ENCODE assay signal across 13 cellular contexts in the genomic region with DNA sequence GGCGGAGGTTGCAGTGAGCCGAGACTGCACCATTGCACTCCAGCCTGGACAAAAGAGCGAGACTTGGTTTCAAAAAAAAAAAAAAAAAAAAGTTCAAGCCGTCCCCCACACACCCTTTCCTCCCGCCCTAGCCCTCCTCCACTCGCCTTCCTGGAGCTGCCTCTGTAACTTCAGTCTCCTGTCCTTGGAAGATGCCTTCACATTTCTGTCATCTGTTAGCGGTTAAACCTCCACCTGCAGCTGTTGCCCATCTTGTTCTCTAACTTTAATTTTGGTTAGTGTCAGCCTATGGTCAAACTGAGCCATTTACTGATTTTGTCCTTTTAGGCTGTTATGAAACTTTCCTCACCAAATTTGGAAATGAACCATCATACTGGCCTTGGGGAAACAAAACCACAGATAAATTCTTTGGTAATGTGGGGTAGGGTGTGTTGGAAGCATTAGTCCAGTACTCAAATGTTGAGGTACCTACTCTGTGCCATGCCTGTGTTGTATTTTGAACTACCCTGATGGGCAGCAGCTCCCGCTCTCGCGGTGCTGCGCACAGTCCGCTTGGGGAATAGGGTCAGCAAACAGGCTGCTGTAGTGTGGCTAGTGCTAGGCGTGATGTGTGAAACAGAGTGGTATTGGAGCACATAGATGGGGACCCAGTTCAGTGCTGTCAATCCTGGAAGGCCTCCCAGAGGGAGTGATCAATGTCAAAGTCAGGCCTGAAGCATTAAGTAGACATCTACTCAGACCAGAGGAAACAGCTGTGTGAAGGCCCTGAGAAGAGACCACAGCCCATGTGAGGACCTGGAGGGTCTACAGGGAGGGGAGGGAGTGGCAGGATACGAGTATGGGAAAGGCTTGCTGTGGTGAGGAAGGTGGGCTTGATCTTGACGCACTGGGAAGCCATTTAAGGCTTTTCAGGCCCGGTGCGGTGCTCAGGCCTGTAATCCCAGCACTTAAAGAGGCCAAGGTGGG. TPM values are rescaled to one million over a fixed set of nuclear protein-coding genes. Genes with fewer than 3 reads are reported as not detected.
A peak's percentile ranks its signal among the peaks of the same experiment; 100 is the strongest.
DNase-seq lines count a peak whose midpoint lies in the region; ATAC-seq, FAIRE-seq and TF ChIP-seq lines count a peak whose summit lies in the region.
"Had no signal": no experiment of that assay in that cellular context is flagged by ENCODE, and none has a peak within 500 bp of the region (broad histone marks: within the 10 kb centered on the region; RNA-seq: fewer than 3 reads in every experiment).

No MANE protein-coding gene starts in this region.

- H3K4me3 Mint-ChIP-seq in activated naive CD8-positive, alpha-beta T cell treated with anti-CD3 and anti-CD28 coated beads, Interleukin-2, amount 10 ng/mL, durations not matched to agents 7 days and 5 days = no peak overlapping the region
- H3K4me3 Mint-ChIP-seq in activated naive CD8-positive, alpha-beta T cell treated with anti-CD3 and anti-CD28 coated beads for 36 hours = no peak overlapping the region
- H3K4me3 Mint-ChIP-seq in astrocyte (ENCODE audit: unreplicated experiment) = no peak overlapping the region
- H3K4me3 Mint-ChIP-seq: nephron had no signal

- H3K27me3 ChIP-seq in astrocyte (ENCODE audit: insufficient read depth, low read length) = no peaks in the 10 kb centered on the region
- H3K27me3 ChIP-seq in esophagus muscularis mucosa = no peaks in the 10 kb centered on the region
- H3K27me3 ChIP-seq: dorsolateral prefrontal cortex had no signal

- no peaks in the 10 kb centered on the region for H3K4me1 ChIP-seq in astrocyte (ENCODE audit: insufficient read depth, low read length)
- H3K4me1 ChIP-seq in esophagus muscularis mucosa = peaks cover 0 to 14% (median 2%) of the 10 kb centered on the region in 4 donors

- H2AFZ ChIP-seq in astrocyte (ENCODE audit: low read depth, low read length) = no peak overlapping the region

- DNase-seq in activated naive CD8-positive, alpha-beta T cell treated with anti-CD3 and anti-CD28 coated beads, Interleukin-2, amount 10 ng/mL, durations not matched to agents 7 days and 5 days = no peak
- DNase-seq in activated naive CD8-positive, alpha-beta T cell treated with anti-CD3 and anti-CD28 coated beads for 36 hours = no peak
- DNase-seq in LHCN-M2 (ENCODE audit: low read depth) (peak; percentile 27), astrocyte (ENCODE audit: low read depth) (peak; percentile 22), sciatic nerve (ENCODE audit: low spot score) (no peak), NCI-H2107 treated with DMSO at 0.1 percent for 48 hours (lab: John Stamatoyannopoulos, UW; ENCODE audit: unreplicated experiment) (no peak), GM19238 (ENCODE audit: insufficient read length, low spot score) (no peak), esophagus muscularis mucosa (ENCODE audit: extremely low spot score) (no peak)
- DNase-seq: KG1, kidney glomerular epithelial cell, NCI-H2107 had no signal

- no peak for FAIRE-seq in astrocyte (lab: Jason Lieb, UNC)

- H3K36me3 Mint-ChIP-seq in activated naive CD8-positive, alpha-beta T cell treated with anti-CD3 and anti-CD28 coated beads, Interleukin-2, amount 10 ng/mL, durations not matched to agents 7 days and 5 days = peaks cover 23% of the 10 kb centered on the region
- peaks cover 23% of the 10 kb centered on the region for H3K36me3 Mint-ChIP-seq in activated naive CD8-positive, alpha-beta T cell treated with anti-CD3 and anti-CD28 coated beads for 36 hours
- H3K36me3 Mint-ChIP-seq in astrocyte (ENCODE audit: low read depth, unreplicated experiment) = peaks cover 11% of the 10 kb centered on the region

- intact Hi-C loops in sciatic nerve (cut with DNase I) (no loop called here), esophagus muscularis mucosa (cut with DNase I) (no loop called here)

- no peak for TF ChIP-seq EP300 in esophagus muscularis mucosa (IDR thresholded peaks at IDR 0.05)

- H3K9me3 ChIP-seq in astrocyte (ENCODE audit: insufficient read depth, low read depth, low read length) = no peaks in the 10 kb centered on the region
- no peaks in the 10 kb centered on the region for H3K9me3 ChIP-seq in esophagus muscularis mucosa

- H3K4me3 ChIP-seq in astrocyte (ENCODE audit: insufficient read depth, low read depth, low read length) (no peak overlapping the region), esophagus muscularis mucosa (no peak overlapping the region)
- H3K4me3 ChIP-seq: dorsolateral prefrontal cortex had no signal

- peak overlapping the region; percentile 71 for H3K27ac Mint-ChIP-seq in activated naive CD8-positive, alpha-beta T cell treated with anti-CD3 and anti-CD28 coated beads, Interleukin-2, amount 10 ng/mL, durations not matched to agents 7 days and 5 days
- no peak overlapping the region for H3K27ac Mint-ChIP-seq in activated naive CD8-positive, alpha-beta T cell treated with anti-CD3 and anti-CD28 coated beads for 36 hours
- H3K27ac Mint-ChIP-seq in astrocyte (ENCODE audit: unreplicated experiment) = no peak overlapping the region

- no peaks in the 10 kb centered on the region for H3K9me3 Mint-ChIP-seq in activated naive CD8-positive, alpha-beta T cell treated with anti-CD3 and anti-CD28 coated beads, Interleukin-2, amount 10 ng/mL, durations not matched to agents 7 days and 5 days
- no peaks in the 10 kb centered on the region for H3K9me3 Mint-ChIP-seq in activated naive CD8-positive, alpha-beta T cell treated with anti-CD3 and anti-CD28 coated beads for 36 hours
- no peaks in the 10 kb centered on the region for H3K9me3 Mint-ChIP-seq in astrocyte (ENCODE audit: unreplicated experiment)
- H3K9me3 Mint-ChIP-seq: nephron had no signal

- TF ChIP-seq CTCF in astrocyte (IDR thresholded peaks at IDR 0.05; ENCODE audit: insufficient read depth, low read depth, low read length) = no peak
- no peak for TF ChIP-seq CTCF in esophagus muscularis mucosa (IDR thresholded peaks at IDR 0.05)

- H3K9ac ChIP-seq in astrocyte (ENCODE audit: low read length) = no peak overlapping the region

- peaks cover 2% of the 10 kb centered on the region for H3K36me3 ChIP-seq in astrocyte (ENCODE audit: insufficient read depth, low read length)
- peaks cover 0 to 61% (median 34%) of the 10 kb centered on the region in 4 donors for H3K36me3 ChIP-seq in esophagus muscularis mucosa

- no peaks in the 10 kb centered on the region for H3K27me3 Mint-ChIP-seq in activated naive CD8-positive, alpha-beta T cell treated with anti-CD3 and anti-CD28 coated beads, Interleukin-2, amount 10 ng/mL, durations not matched to agents 7 days and 5 days
- H3K27me3 Mint-ChIP-seq in activated naive CD8-positive, alpha-beta T cell treated with anti-CD3 and anti-CD28 coated beads for 36 hours = no peaks in the 10 kb centered on the region
- no peaks in the 10 kb centered on the region for H3K27me3 Mint-ChIP-seq in astrocyte (ENCODE audit: low read depth, unreplicated experiment)

- H3K4me2 ChIP-seq in astrocyte (ENCODE audit: low read length) = no peak overlapping the region

- TF ChIP-seq POLR2A in esophagus muscularis mucosa (IDR thresholded peaks at IDR 0.05; ENCODE audit: low read depth) = no peak

- WGBS in esophagus muscularis mucosa = 86% methylated on average over 17 of the region's 17 CpGs

- no peaks in the 10 kb centered on the region for H3K79me2 ChIP-seq in astrocyte (ENCODE audit: insufficient read depth, low read length)

- H4K20me1 ChIP-seq in astrocyte (ENCODE audit: insufficient read depth, low read length) = no peaks in the 10 kb centered on the region

- peaks cover 26% of the 10 kb centered on the region for H3K4me1 Mint-ChIP-seq in activated naive CD8-positive, alpha-beta T cell treated with anti-CD3 and anti-CD28 coated beads, Interleukin-2, amount 10 ng/mL, durations not matched to agents 7 days and 5 days
- H3K4me1 Mint-ChIP-seq in activated naive CD8-positive, alpha-beta T cell treated with anti-CD3 and anti-CD28 coated beads for 36 hours = peaks cover 14% of the 10 kb centered on the region
- peaks cover 8% of the 10 kb centered on the region for H3K4me1 Mint-ChIP-seq in astrocyte (ENCODE audit: low read depth, unreplicated experiment)
- H3K4me1 Mint-ChIP-seq: nephron had no signal

- POLR2A ChIA-PET in activated naive CD8-positive, alpha-beta T cell treated with anti-CD3 and anti-CD28 coated beads, Interleukin-2, amount 10 ng/mL, durations not matched to agents 7 days and 5 days (lab: Charles Lee) = interaction anchor here (1.0 to 1.5 kb wide), 4 partner anchors 14 to 35 kb away, joined by 3 to 9 read pairs (median 4); partner anchors contain the start of gene DENND10

- no peak overlapping the region for H3K27ac ChIP-seq in astrocyte (ENCODE audit: low read depth, low read length)
- no peak overlapping the region for H3K27ac ChIP-seq in esophagus muscularis mucosa (replicated peaks in 1 of 4)

- ATAC-seq in activated naive CD8-positive, alpha-beta T cell treated with anti-CD3 and anti-CD28 coated beads, Interleukin-2, amount 10 ng/mL, durations not matched to agents 7 days and 5 days (ENCODE audit: low read depth) = no peak
- peak; percentile 6 for ATAC-seq in sciatic nerve

RNA-seq across cellular contexts. Expression of gene SFXN4, which starts 26.9 kb away (rescaled TPM):
- 10 to 100 TPM; 23.2 to 24.1 TPM for total RNA-seq in activated naive CD8-positive, alpha-beta T cell treated with anti-CD3 and anti-CD28 coated beads, Interleukin-2, amount 10 ng/mL, durations not matched to agents 7 days and 5 days
- total RNA-seq in activated naive CD8-positive, alpha-beta T cell treated with anti-CD3 and anti-CD28 coated beads for 36 hours = 10 to 100 TPM; 63.4 to 63.8 TPM
- total RNA-seq in LHCN-M2 (2014; rRNA removed) (10.6 and 31.8 TPM in 2 replicates), astrocyte (16.7 and 16.9 TPM in 2 replicates), sciatic nerve (13.5 TPM), esophagus muscularis mucosa (10 to 100 TPM; 14.1 to 39.9 (median 17.8) TPM)
- 9.2 TPM for polyA plus RNA-seq in LHCN-M2 (2012)

RNA-seq across cellular contexts. Expression of gene DENND10, which starts 34.7 kb away (rescaled TPM):
- total RNA-seq in activated naive CD8-positive, alpha-beta T cell treated with anti-CD3 and anti-CD28 coated beads, Interleukin-2, amount 10 ng/mL, durations not matched to agents 7 days and 5 days = 10 to 100 TPM; 38.8 to 43.1 TPM
- total RNA-seq in activated naive CD8-positive, alpha-beta T cell treated with anti-CD3 and anti-CD28 coated beads for 36 hours = 10 to 100 TPM; 14.6 to 17.8 TPM
- total RNA-seq in LHCN-M2 (2014; rRNA removed) (53.1 and 67.3 TPM in 2 replicates), astrocyte (39.9 and 41.8 TPM in 2 replicates), sciatic nerve (32.1 TPM), esophagus muscularis mucosa (10 to 100 TPM; 19.1 to 23.7 (median 22.3) TPM)
- 30.5 TPM for polyA plus RNA-seq in LHCN-M2 (2012)

RNA-seq across cellular contexts. Expression of gene PRDX3, which starts 40.0 kb away (rescaled TPM):
- total RNA-seq in activated naive CD8-positive, alpha-beta T cell treated with anti-CD3 and anti-CD28 coated beads, Interleukin-2, amount 10 ng/mL, durations not matched to agents 7 days and 5 days = 10 to 100 TPM; 93.8 to 99.3 TPM
- 100 to 1,000 TPM; 232 to 249 TPM for total RNA-seq in activated naive CD8-positive, alpha-beta T cell treated with anti-CD3 and anti-CD28 coated beads for 36 hours
- total RNA-seq in LHCN-M2 (2014; rRNA removed) (248 and 297 TPM in 2 replicates), astrocyte (118 and 127 TPM in 2 replicates), sciatic nerve (62.3 TPM), esophagus muscularis mucosa (100 to 1,000 TPM; 128 to 195 (median 171) TPM)
- polyA plus RNA-seq in LHCN-M2 (2012) = 119 TPM

RNA-seq across cellular contexts. Expression of gene EIF3A, which starts 58.0 kb away (rescaled TPM):
- total RNA-seq in activated naive CD8-positive, alpha-beta T cell treated with anti-CD3 and anti-CD28 coated beads, Interleukin-2, amount 10 ng/mL, durations not matched to agents 7 days and 5 days = 100 to 1,000 TPM; 105 to 111 TPM
- total RNA-seq in activated naive CD8-positive, alpha-beta T cell treated with anti-CD3 and anti-CD28 coated beads for 36 hours = 100 to 1,000 TPM; 160 to 163 TPM
- 116 and 140 TPM in 2 replicates for total RNA-seq in LHCN-M2 (2014; rRNA removed)
- 78.2 TPM for polyA plus RNA-seq in LHCN-M2 (2012)
- total RNA-seq in astrocyte = 137 and 146 TPM in 2 replicates
- total RNA-seq in sciatic nerve = 96.5 TPM
- 100 to 1,000 TPM; 118 to 147 (median 128) TPM for total RNA-seq in esophagus muscularis mucosa

Comparison
In these comparisons a context has a peak if more than half of its experiments do, and no peak if none do; other contexts are left out.
1. DNase-seq: peak in LHCN-M2 (single experiment) and astrocyte (single experiment); none in activated naive CD8-positive, alpha-beta T cell treated with anti-CD3 and anti-CD28 coated beads, Interleukin-2, amount 10 ng/mL, durations not matched to agents 7 days and 5 days (single experiment), activated naive CD8-positive, alpha-beta T cell treated with anti-CD3 and anti-CD28 coated beads for 36 hours (single experiment), sciatic nerve (single experiment), NCI-H2107 treated with DMSO at 0.1 percent for 48 hours (single experiment), GM19238 (single experiment) and esophagus muscularis mucosa (single experiment).